Comparison of ENCODE assay signal across 26 cellular contexts in genomic region chr2:2875296-2875695, GRCh38.
"Had no signal": no experiment of that assay in that cellular context is flagged by ENCODE, and none has a peak within 500 bp of the region (broad histone marks: within the 10 kb centered on the region; RNA-seq: fewer than 3 reads in every experiment).

No MANE protein-coding gene starts in this region.

- H3K9me3 Mint-ChIP-seq: natural killer cell; stimulated activated naive CD8-positive, alpha-beta T cell treated with anti-CD3 and anti-CD28 coated beads, Interleukin-15, amount 100 ng/mL, for 72 hours; type B pancreatic cell had no signal

- FAIRE-seq: keratinocyte had no signal

- H3K4me2 ChIP-seq: neural progenitor cell, smooth muscle cell had no signal

- H3K27ac Mint-ChIP-seq: naive B cell; natural killer cell; progenitor cell of endocrine pancreas; stimulated activated memory B cell treated with anti-CD40 and anti-IgM and Interleukin-4, amounts not matched to agents 10 μg/mL and 1 μg/mL and 100 μg/mL, for 72 hours; type B pancreatic cell had no signal

- H3K27me3 Mint-ChIP-seq: naive B cell; progenitor cell of endocrine pancreas; stimulated activated memory B cell treated with anti-CD40 and anti-IgM and Interleukin-4, amounts not matched to agents 10 μg/mL and 1 μg/mL and 100 μg/mL, for 72 hours; stimulated activated naive CD8-positive, alpha-beta T cell treated with anti-CD3 and anti-CD28 coated beads, Interleukin-15, amount 100 ng/mL, for 72 hours; type B pancreatic cell had no signal

- H3K4me3 Mint-ChIP-seq: naive B cell; natural killer cell; neural progenitor cell; stimulated activated memory B cell treated with anti-CD40 and anti-IgM and Interleukin-4, amounts not matched to agents 10 μg/mL and 1 μg/mL and 100 μg/mL, for 72 hours; stimulated activated naive CD8-positive, alpha-beta T cell treated with anti-CD3 and anti-CD28 coated beads, Interleukin-15, amount 100 ng/mL, for 72 hours; type B pancreatic cell had no signal

- H3K27me3 ChIP-seq: left lung, neural progenitor cell, ovary, right atrium auricular region, right lobe of liver, tibial nerve, uterus had no signal

- H3K4me1 Mint-ChIP-seq: natural killer cell; stimulated activated naive CD8-positive, alpha-beta T cell treated with anti-CD3 and anti-CD28 coated beads, Interleukin-15, amount 100 ng/mL, for 72 hours had no signal

- H3K36me3 Mint-ChIP-seq: naive B cell; natural killer cell; neural progenitor cell; stimulated activated memory B cell treated with anti-CD40 and anti-IgM and Interleukin-4, amounts not matched to agents 10 μg/mL and 1 μg/mL and 100 μg/mL, for 72 hours; type B pancreatic cell had no signal

- H3K9me3 ChIP-seq: left lung, lower lobe of right lung, right atrium auricular region, right lobe of liver, uterus had no signal

- ATAC-seq: heart left ventricle; left colon; left lung; natural killer cell; stimulated activated memory B cell treated with anti-CD40 and anti-IgM and Interleukin-4, amounts not matched to agents 10 μg/mL and 1 μg/mL and 100 μg/mL, for 72 hours; stimulated activated naive CD8-positive, alpha-beta T cell treated with anti-CD3 and anti-CD28 coated beads, Interleukin-15, amount 100 ng/mL, for 72 hours had no signal

- H2AFZ ChIP-seq: neural progenitor cell had no signal

- H3K4me3 ChIP-seq: heart left ventricle, left lung, lower lobe of right lung, neural progenitor cell, ovary, right atrium auricular region, right lobe of liver, smooth muscle cell, tibial nerve, uterus had no signal

- H3K9ac ChIP-seq: neural progenitor cell had no signal

- DNase-seq: heart left ventricle; left colon; left lung; lower lobe of right lung; mammary epithelial cell; mesenchymal stem cell; naive B cell; natural killer cell; ovary; right lobe of liver; stimulated activated CD4-positive, alpha-beta T cell treated with anti-CD3 and anti-CD28 coated beads, Interleukin-1b, Interleukin-23, amount 100 ng/mL, for 48 hours; stimulated activated CD4-positive, alpha-beta T cell treated with anti-CD3 and anti-CD28 coated beads, Interleukin-2, amount 100 ng/mL, for 48 hours; stimulated activated CD4-positive, alpha-beta T cell treated with anti-CD3 and anti-CD28 coated beads, Interleukin-4, amount 100 ng/mL, for 4 hours; stimulated activated CD8-positive, alpha-beta memory T cell treated with anti-CD3 and anti-CD28 coated beads, Interleukin-4, amount 100 ng/mL, for 48 hours; stimulated activated naive CD4-positive, alpha-beta T cell treated with Interleukin-2 at 50 U/mL for 16 hours; stimulated activated naive CD8-positive, alpha-beta T cell treated with anti-CD3 and anti-CD28 coated beads, Interleukin-15, amount 100 ng/mL, for 72 hours; substantia nigra; uterus had no signal

- H3K36me3 ChIP-seq: heart left ventricle, left lung, lower lobe of right lung, neural progenitor cell, ovary, right atrium auricular region, right lobe of liver, tibial nerve, uterus had no signal

- H3K27ac ChIP-seq: heart left ventricle, left lung, lower lobe of right lung, neural progenitor cell, ovary, right atrium auricular region, right lobe of liver, tibial nerve, uterus had no signal

- H3K4me1 ChIP-seq: heart left ventricle, left lung, lower lobe of right lung, neural progenitor cell, right atrium auricular region, right lobe of liver, tibial nerve, uterus had no signal
